Comparison of ENCODE assay signal across 2 cellular contexts in the genomic region with DNA sequence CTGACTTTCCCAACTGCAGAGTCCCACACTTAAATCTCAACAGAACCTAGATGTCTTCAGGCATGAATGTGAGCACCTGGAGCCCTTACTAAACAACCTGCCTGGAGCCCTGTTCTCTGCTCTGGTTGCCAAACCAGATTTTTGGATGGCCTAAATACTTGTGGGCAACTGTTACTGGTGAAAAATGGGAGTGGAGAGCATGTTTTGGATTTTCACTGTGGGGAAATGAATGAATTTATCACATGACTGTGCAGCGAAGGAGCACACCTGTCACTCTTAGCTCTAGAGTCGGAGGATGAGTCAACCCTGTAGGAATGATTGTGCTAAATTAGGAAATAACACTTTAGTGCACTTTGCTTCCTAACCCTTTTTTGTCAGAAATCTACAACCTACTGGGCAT.
TF ChIP-seq lines count a peak whose summit lies in the region.

No MANE protein-coding gene starts in this region.

TF ChIP-seq in endothelial cell of umbilical vein, 7 proteins besides CTCF, POLR2A, EP300 and RAD21 (continued from another document):
- TF ChIP-seq POLR2AphosphoS5 (IDR thresholded peaks at IDR 0.05; ENCODE audit: insufficient read depth, low read depth, low read length) (no peak), MYC (IDR thresholded peaks at IDR 0.05; ENCODE audit: low read depth, low read length) (no peak), JUN (IDR thresholded peaks at IDR 0.05; ENCODE audit: borderline replicate concordance, insufficient read depth, insufficient read length, low read depth) (no peak), FOS (IDR thresholded peaks at IDR 0.05; ENCODE audit: borderline replicate concordance, insufficient read depth, low read length) (no peak)
- TF ChIP-seq, protein P1, sequence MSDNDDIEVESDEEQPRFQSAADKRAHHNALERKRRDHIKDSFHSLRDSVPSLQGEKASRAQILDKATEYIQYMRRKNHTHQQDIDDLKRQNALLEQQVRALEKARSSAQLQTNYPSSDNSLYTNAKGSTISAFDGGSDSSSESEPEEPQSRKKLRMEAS (IDR thresholded peaks at IDR 0.05; ENCODE audit: insufficient read depth, insufficient read length), result no peak

TF ChIP-seq in neural cell, 6 proteins besides CTCF, POLR2A, EP300 and RAD21:
- TF ChIP-seq EZH2 (IDR thresholded peaks at IDR 0.05; ENCODE audit: borderline replicate concordance, insufficient read depth, low read length, poor library complexity, severe bottlenecking) (no peak), POLR2AphosphoS5 (IDR thresholded peaks at IDR 0.05) (no peak), TAF1 (IDR thresholded peaks at IDR 0.05; ENCODE audit: low read depth) (no peak), MXI1 (conservative IDR thresholded peaks at IDR 0.05; ENCODE audit: poor library complexity, severe bottlenecking) (no peak), SMC3 (conservative IDR thresholded peaks at IDR 0.05; ENCODE audit: poor library complexity) (no peak)
- TF ChIP-seq, protein P2, sequence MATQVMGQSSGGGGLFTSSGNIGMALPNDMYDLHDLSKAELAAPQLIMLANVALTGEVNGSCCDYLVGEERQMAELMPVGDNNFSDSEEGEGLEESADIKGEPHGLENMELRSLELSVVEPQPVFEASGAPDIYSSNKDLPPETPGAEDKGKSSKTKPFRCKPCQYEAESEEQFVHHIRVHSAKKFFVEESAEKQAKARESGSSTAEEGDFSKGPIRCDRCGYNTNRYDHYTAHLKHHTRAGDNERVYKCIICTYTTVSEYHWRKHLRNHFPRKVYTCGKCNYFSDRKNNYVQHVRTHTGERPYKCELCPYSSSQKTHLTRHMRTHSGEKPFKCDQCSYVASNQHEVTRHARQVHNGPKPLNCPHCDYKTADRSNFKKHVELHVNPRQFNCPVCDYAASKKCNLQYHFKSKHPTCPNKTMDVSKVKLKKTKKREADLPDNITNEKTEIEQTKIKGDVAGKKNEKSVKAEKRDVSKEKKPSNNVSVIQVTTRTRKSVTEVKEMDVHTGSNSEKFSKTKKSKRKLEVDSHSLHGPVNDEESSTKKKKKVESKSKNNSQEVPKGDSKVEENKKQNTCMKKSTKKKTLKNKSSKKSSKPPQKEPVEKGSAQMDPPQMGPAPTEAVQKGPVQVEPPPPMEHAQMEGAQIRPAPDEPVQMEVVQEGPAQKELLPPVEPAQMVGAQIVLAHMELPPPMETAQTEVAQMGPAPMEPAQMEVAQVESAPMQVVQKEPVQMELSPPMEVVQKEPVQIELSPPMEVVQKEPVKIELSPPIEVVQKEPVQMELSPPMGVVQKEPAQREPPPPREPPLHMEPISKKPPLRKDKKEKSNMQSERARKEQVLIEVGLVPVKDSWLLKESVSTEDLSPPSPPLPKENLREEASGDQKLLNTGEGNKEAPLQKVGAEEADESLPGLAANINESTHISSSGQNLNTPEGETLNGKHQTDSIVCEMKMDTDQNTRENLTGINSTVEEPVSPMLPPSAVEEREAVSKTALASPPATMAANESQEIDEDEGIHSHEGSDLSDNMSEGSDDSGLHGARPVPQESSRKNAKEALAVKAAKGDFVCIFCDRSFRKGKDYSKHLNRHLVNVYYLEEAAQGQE (IDR thresholded peaks at IDR 0.05; ENCODE audit: borderline replicate concordance), result no peak
TF ChIP-seq in neural cell: peak in this region for 0.
